Comparison of ENCODE assay signal across 8 cellular contexts in genomic region chr14:64636208-64636979, GRCh38.
DNase-seq lines count a peak whose midpoint lies in the region; ATAC-seq and TF ChIP-seq lines count a peak whose summit lies in the region.

No MANE protein-coding gene starts in this region.

- DNase-seq in GM12864 (ENCODE audit: low read depth) (no peak), NCI-H82 (lab: John Stamatoyannopoulos, UW) (peak; percentile 80), memory B cell (ENCODE audit: low spot score in 2 of 2) (peak; percentile 70 to 78)
- peak; percentile 80 for DNase-seq in activated CD8-positive, alpha-beta T cell treated with anti-CD3 and anti-CD28 coated beads for 36 hours
- peak; percentile 38 to 54 (median 42) for DNase-seq in effector memory CD4-positive, alpha-beta T cell
- peak; percentile 48 for DNase-seq in stimulated activated CD8-positive, alpha-beta memory T cell treated with anti-CD3 and anti-CD28 coated beads, Interleukin-15, amount 100 ng/mL, for 24 hours (ENCODE audit: low read depth)

- no peak overlapping the region for H3K27ac Mint-ChIP-seq in activated CD8-positive, alpha-beta T cell treated with anti-CD3 and anti-CD28 coated beads for 36 hours
- H3K27ac Mint-ChIP-seq in memory B cell, result no peak overlapping the region

- ATAC-seq in HG03342 (IDR thresholded peaks at IDR 0.05; ENCODE audit: unreplicated experiment), result peak; percentile 80
- peak; percentile 97 for ATAC-seq in activated CD8-positive, alpha-beta T cell treated with anti-CD3 and anti-CD28 coated beads for 36 hours
- peak; percentile 81 for ATAC-seq in memory B cell (ENCODE audit: low read depth)
- ATAC-seq in GM21737 (IDR thresholded peaks at IDR 0.05; ENCODE audit: unreplicated experiment), result no peak

- peaks cover 2% of the 10 kb centered on the region for H3K27me3 Mint-ChIP-seq in activated CD8-positive, alpha-beta T cell treated with anti-CD3 and anti-CD28 coated beads for 36 hours
- H3K27me3 Mint-ChIP-seq in memory B cell, result peaks cover 4% of the 10 kb centered on the region

- POLR2A ChIA-PET in activated CD8-positive, alpha-beta T cell treated with anti-CD3 and anti-CD28 coated beads for 36 hours (lab: Charles Lee), result no interaction called here

- no peaks in the 10 kb centered on the region for H3K9me3 ChIP-seq in effector memory CD4-positive, alpha-beta T cell (ENCODE audit: control insufficient read depth, low read length)

- H3K27me3 ChIP-seq in effector memory CD4-positive, alpha-beta T cell (replicated peaks; ENCODE audit: control insufficient read depth, insufficient read depth, low read length, poor library complexity, severe bottlenecking), result no peaks in the 10 kb centered on the region

- no peak overlapping the region for H3K4me3 Mint-ChIP-seq in activated CD8-positive, alpha-beta T cell treated with anti-CD3 and anti-CD28 coated beads for 36 hours
- no peak overlapping the region for H3K4me3 Mint-ChIP-seq in memory B cell

- no peaks in the 10 kb centered on the region for H3K9me3 Mint-ChIP-seq in activated CD8-positive, alpha-beta T cell treated with anti-CD3 and anti-CD28 coated beads for 36 hours
- no peaks in the 10 kb centered on the region for H3K9me3 Mint-ChIP-seq in memory B cell

- CTCF ChIA-PET in activated CD8-positive, alpha-beta T cell treated with anti-CD3 and anti-CD28 coated beads for 36 hours (lab: Charles Lee), result interaction anchor here (0.5 to 3.4 kb wide), 70 partner anchors 8 to 313 kb away, joined by 3 to 48 read pairs (median 4); partner anchors contain the start of genes HSPA2, MTHFD1 and PLEKHG3

- H3K4me1 Mint-ChIP-seq in activated CD8-positive, alpha-beta T cell treated with anti-CD3 and anti-CD28 coated beads for 36 hours (ENCODE audit: low read depth), result peaks cover 6% of the 10 kb centered on the region
- peaks cover 4% of the 10 kb centered on the region for H3K4me1 Mint-ChIP-seq in memory B cell

- H3K27ac ChIP-seq in effector memory CD4-positive, alpha-beta T cell (ENCODE audit: insufficient read depth, low read length, poor library complexity, severe bottlenecking), result no peak overlapping the region

- intact Hi-C loops in activated CD8-positive, alpha-beta T cell treated with anti-CD3 and anti-CD28 coated beads for 36 hours (cut with micrococcal nuclease), result loop anchor here (5.0 kb wide), 1 partner anchor 294 kb away; no protein-coding TSS in a partner anchor

- TF ChIP-seq CTCF in GM12864 (IDR thresholded peaks at IDR 0.05; ENCODE audit: low read depth, low read length, missing control alignments), result peak; percentile 81
- TF ChIP-seq CTCF in activated CD8-positive, alpha-beta T cell treated with anti-CD3 and anti-CD28 coated beads for 36 hours (IDR thresholded peaks at IDR 0.05), result peak; percentile 88

- H3K4me3 ChIP-seq in GM12864 (ENCODE audit: low read depth, low read length), result no peak overlapping the region
- no peak overlapping the region for H3K4me3 ChIP-seq in effector memory CD4-positive, alpha-beta T cell (ENCODE audit: insufficient read depth, low read depth, low read length, poor library complexity, severe bottlenecking)

- H3K4me1 ChIP-seq in effector memory CD4-positive, alpha-beta T cell (ENCODE audit: control insufficient read depth, insufficient read depth, low read length, poor library complexity, severe bottlenecking), result no peaks in the 10 kb centered on the region

- H3K36me3 ChIP-seq in effector memory CD4-positive, alpha-beta T cell (ENCODE audit: control insufficient read depth, insufficient read depth, low read length), result no peaks in the 10 kb centered on the region

- no peaks in the 10 kb centered on the region for H3K36me3 Mint-ChIP-seq in activated CD8-positive, alpha-beta T cell treated with anti-CD3 and anti-CD28 coated beads for 36 hours (ENCODE audit: low read depth)
- no peaks in the 10 kb centered on the region for H3K36me3 Mint-ChIP-seq in memory B cell
